ENCODE assay signal across 12 cellular contexts in the genomic region with DNA sequence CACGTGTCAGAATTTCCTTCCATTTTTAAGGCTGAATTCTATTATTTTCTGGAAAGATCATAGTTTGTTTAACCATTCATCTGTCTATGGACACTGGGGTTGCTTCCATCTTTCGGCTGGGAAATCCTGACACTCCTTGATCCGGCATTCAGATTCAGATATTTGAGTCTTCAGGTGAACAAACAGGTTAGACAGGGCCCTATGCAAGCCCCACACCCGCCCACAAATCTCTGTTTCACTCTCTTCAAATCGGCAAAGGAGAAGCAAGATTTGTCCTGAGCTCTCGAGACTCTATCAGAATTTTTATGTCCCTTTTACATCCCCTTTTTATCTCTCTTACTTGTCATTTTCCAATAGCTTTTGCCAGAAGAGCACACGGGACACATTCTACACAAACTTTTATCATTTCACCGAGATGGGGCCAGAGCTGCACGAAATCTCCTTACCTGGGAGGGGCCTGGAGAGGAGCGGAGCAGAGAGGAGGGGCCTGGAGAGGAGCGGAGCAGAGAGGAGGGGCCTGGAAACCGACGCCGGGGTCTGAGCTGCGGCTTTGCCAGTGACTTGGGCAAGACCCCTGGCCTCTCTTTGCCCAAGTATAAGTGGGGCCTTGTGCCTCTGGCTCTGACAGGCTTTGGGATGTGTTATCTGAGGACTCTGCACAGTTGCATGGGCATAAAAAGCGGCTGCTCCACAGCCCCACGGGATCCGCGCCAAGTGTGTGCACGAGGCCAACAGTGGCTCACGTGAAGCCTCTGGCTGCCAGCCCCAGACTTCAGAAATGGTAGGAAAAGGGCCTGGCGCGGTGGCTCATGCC. TPM values are rescaled to one million over a fixed set of nuclear protein-coding genes. Genes with fewer than 3 reads are reported as not detected.
DNase-seq lines count a peak whose midpoint lies in the region; ATAC-seq, FAIRE-seq and TF ChIP-seq lines count a peak whose summit lies in the region.
"Had no signal": no experiment of that assay in that cellular context is flagged by ENCODE, and none has a peak within 500 bp of the region (broad histone marks: within the 10 kb centered on the region; RNA-seq: fewer than 3 reads in every experiment).

No MANE protein-coding gene starts in this region.

- H3K4me3 Mint-ChIP-seq in activated CD8-positive, alpha-beta T cell treated with anti-CD3 and anti-CD28 coated beads, Interleukin-2, amount 10 ng/mL, durations not matched to agents 7 days and 5 days, result no peak overlapping the region

- DNase-seq in DMS79 treated with DMSO at 0.1 percent for 48 hours (lab: John Stamatoyannopoulos, UW) (peak; percentile 38), DMS79 (lab: John Stamatoyannopoulos, UW) (no peak), bronchial epithelial cell (ENCODE audit: low read depth) (peak; percentile 32), thyroid gland (peak; percentile 90 to 94), glomerular visceral epithelial cell (ENCODE audit: extremely low spot score) (no peak)
- DNase-seq in activated naive CD4-positive, alpha-beta T cell (lab: John Stamatoyannopoulos, UW), result no peak
- DNase-seq in activated CD8-positive, alpha-beta T cell treated with anti-CD3 and anti-CD28 coated beads, Interleukin-2, amount 10 ng/mL, durations not matched to agents 7 days and 5 days, result no peak
- DNase-seq: stimulated activated CD4-positive, alpha-beta T cell treated with anti-CD3 and anti-CD28 coated beads, Interleukin-1b, Interleukin-23, amount 100 ng/mL, for 48 hours had no signal

- H3K4me1 Mint-ChIP-seq in activated CD8-positive, alpha-beta T cell treated with anti-CD3 and anti-CD28 coated beads, Interleukin-2, amount 10 ng/mL, durations not matched to agents 7 days and 5 days (ENCODE audit: low read depth), result no peaks in the 10 kb centered on the region

- H3K4me1 ChIP-seq in iPS-18a (ENCODE audit: control insufficient read depth, low read depth, low read length) (peaks cover 5% of the 10 kb centered on the region), thyroid gland (peaks cover 6 to 12% of the 10 kb centered on the region in 2 donors)

- peaks cover 23% of the 10 kb centered on the region for H3K27me3 Mint-ChIP-seq in activated CD8-positive, alpha-beta T cell treated with anti-CD3 and anti-CD28 coated beads, Interleukin-2, amount 10 ng/mL, durations not matched to agents 7 days and 5 days (ENCODE audit: low read depth)

- H3K9me3 Mint-ChIP-seq in activated CD8-positive, alpha-beta T cell treated with anti-CD3 and anti-CD28 coated beads, Interleukin-2, amount 10 ng/mL, durations not matched to agents 7 days and 5 days (ENCODE audit: insufficient read depth), result peaks cover 4% of the 10 kb centered on the region

- POLR2A ChIA-PET in activated CD8-positive, alpha-beta T cell treated with anti-CD3 and anti-CD28 coated beads, Interleukin-2, amount 10 ng/mL, durations not matched to agents 7 days and 5 days (lab: Charles Lee), result no interaction called here

- H3K27ac ChIP-seq in iPS-18a (ENCODE audit: low read length) (no peak overlapping the region), thyroid gland (peak overlapping the region; percentile 23 to 64 (median 58))

- H3K36me3 Mint-ChIP-seq in activated CD8-positive, alpha-beta T cell treated with anti-CD3 and anti-CD28 coated beads, Interleukin-2, amount 10 ng/mL, durations not matched to agents 7 days and 5 days (ENCODE audit: low read depth), result no peaks in the 10 kb centered on the region

- WGBS in thyroid gland, 2 donors, result 13% methylated on average over 17 to 23 of the region's 23 CpGs

- CTCF ChIA-PET in activated CD8-positive, alpha-beta T cell treated with anti-CD3 and anti-CD28 coated beads, Interleukin-2, amount 10 ng/mL, durations not matched to agents 7 days and 5 days (lab: Charles Lee), result no interaction called here

- H3K36me3 ChIP-seq in bronchial epithelial cell (ENCODE audit: control insufficient read depth, insufficient read depth, low read length) (no peaks in the 10 kb centered on the region), iPS-18a (ENCODE audit: control insufficient read depth, low read depth, low read length) (no peaks in the 10 kb centered on the region), thyroid gland (no peaks in the 10 kb centered on the region)

- TF ChIP-seq POLR2A in thyroid gland (IDR thresholded peaks at IDR 0.05), result no peak

- ATAC-seq in activated CD8-positive, alpha-beta T cell treated with anti-CD3 and anti-CD28 coated beads, Interleukin-2, amount 10 ng/mL, durations not matched to agents 7 days and 5 days, result no peak

- H3K27me3 ChIP-seq in bronchial epithelial cell (ENCODE audit: control insufficient read depth, insufficient read depth, low read length), result no peaks in the 10 kb centered on the region
- no peaks in the 10 kb centered on the region for H3K27me3 ChIP-seq in iPS-18a (ENCODE audit: control insufficient read depth, insufficient read depth, low read length)
- no peaks in the 10 kb centered on the region for H3K27me3 ChIP-seq in thyroid gland

- TF ChIP-seq CTCF in bronchial epithelial cell (IDR thresholded peaks at IDR 0.05; ENCODE audit: insufficient read depth, low read length, severe bottlenecking), result no peak
- TF ChIP-seq CTCF in thyroid gland (IDR thresholded peaks at IDR 0.05), result no peak

- H3K9ac ChIP-seq in iPS-18a (ENCODE audit: low read length), result no peak overlapping the region

- H3K4me3 ChIP-seq in bronchial epithelial cell (ENCODE audit: low read depth, low read length) (peak overlapping the region; percentile 8), iPS-18a (ENCODE audit: low read length) (peak overlapping the region; percentile 45), thyroid gland (replicated peaks in 1 of 3) (no peak overlapping the region)

- FAIRE-seq in bronchial epithelial cell (lab: Jason Lieb, UNC), result no peak
- FAIRE-seq: A204.1, frontal cortex had no signal

- intact Hi-C loops in thyroid gland (cut with DNase I), result no loop called here

- H3K9me3 ChIP-seq in iPS-18a (ENCODE audit: control insufficient read depth, low read depth, low read length), result peaks cover 6% of the 10 kb centered on the region
- H3K9me3 ChIP-seq in thyroid gland, result no peaks in the 10 kb centered on the region

- H3K27ac Mint-ChIP-seq in activated CD8-positive, alpha-beta T cell treated with anti-CD3 and anti-CD28 coated beads, Interleukin-2, amount 10 ng/mL, durations not matched to agents 7 days and 5 days, result no peak overlapping the region

RNA-seq across cellular contexts. Expression of a gene that starts 54.3 kb away (rescaled TPM):
- total RNA-seq in bronchial epithelial cell (0.26 TPM in 1 of 2 replicates, not detected in the other), thyroid gland (not detected)
- not detected for total RNA-seq in activated CD8-positive, alpha-beta T cell treated with anti-CD3 and anti-CD28 coated beads, Interleukin-2, amount 10 ng/mL, durations not matched to agents 7 days and 5 days
- total RNA-seq: activated CD8-positive, alpha-beta memory T cell treated with anti-CD3 and anti-CD28 coated beads for 36 hours had no signal

Comparison
In these comparisons a context has a peak if more than half of its experiments do, and no peak if none do; other contexts are left out.
1. DNase-seq: peak in DMS79 treated with DMSO at 0.1 percent for 48 hours (single experiment), bronchial epithelial cell (single experiment) and thyroid gland (2 of 2); none in DMS79 (single experiment), activated naive CD4-positive, alpha-beta T cell (0 of 4), activated CD8-positive, alpha-beta T cell treated with anti-CD3 and anti-CD28 coated beads, Interleukin-2, amount 10 ng/mL, durations not matched to agents 7 days and 5 days (single experiment) and glomerular visceral epithelial cell (single experiment).
2. H3K4me3 ChIP-seq: peak in bronchial epithelial cell (single experiment) and iPS-18a (single experiment); none in thyroid gland (0 of 3).